ENCODE assay signal across 13 cellular contexts in genomic region chr6:112691289-112691688, GRCh38.
DNase-seq lines count a peak whose midpoint lies in the region; ATAC-seq, FAIRE-seq and TF ChIP-seq lines count a peak whose summit lies in the region.
"Had no signal": no experiment of that assay in that cellular context is flagged by ENCODE, and none has a peak within 500 bp of the region (broad histone marks: within the 10 kb centered on the region; RNA-seq: fewer than 3 reads in every experiment).

No MANE protein-coding gene starts in this region.

- no peak overlapping the region for H3K27ac Mint-ChIP-seq in activated T-cell treated with anti-CD3 and anti-CD28 coated beads, Interleukin-2, amount 50 U/mL, for 24 hours
- H3K27ac Mint-ChIP-seq: activated CD4-positive, alpha-beta memory T cell treated with anti-CD3 and anti-CD28 coated beads, Interleukin-2, amount 10 ng/mL, durations not matched to agents 7 days and 5 days; naive B cell had no signal

- CTCF ChIA-PET in A549 (lab: Yijun Ruan, JAX), result no interaction called here
- CTCF ChIA-PET in HCT116 (lab: Charles Lee), result no interaction called here

- no peak overlapping the region for H3K4me3 ChIP-seq in A549
- H3K4me3 ChIP-seq in HCT116 (replicated peaks in 1 of 2; ENCODE audit: low read depth in 1 of 2, low read length in 2 of 2), result no peak overlapping the region

- H3K9me3 ChIP-seq in A549 (no peaks in the 10 kb centered on the region), HCT116 (ENCODE audit: control insufficient read depth in 1 of 2, insufficient read depth in 1 of 2, low read depth in 1 of 2, low read length in 2 of 2) (no peaks in the 10 kb centered on the region; a peak in 1 of 4 replicates)

- no peak for TF ChIP-seq POLR2A in A549 (IDR thresholded peaks at IDR 0.05; ENCODE audit: low read length)
- no peak for TF ChIP-seq POLR2A in HCT116 (IDR thresholded peaks at IDR 0.05; ENCODE audit: borderline replicate concordance, extremely low read depth, insufficient read depth, insufficient read length)

- TF ChIP-seq EP300 in A549 (IDR thresholded peaks at IDR 0.05), result peak; percentile 26 to 36; a peak in 2 of 5 replicates

- H3K9ac ChIP-seq in HCT116 (ENCODE audit: low read length), result no peak overlapping the region

- H3K4me1 ChIP-seq in A549 (peaks cover 23% of the 10 kb centered on the region), HCT116 (ENCODE audit: control insufficient read depth in 1 of 2, insufficient read depth in 2 of 2, low read length in 2 of 2) (peaks cover 0 to 7% of the 10 kb centered on the region in 2 experiments; a peak in 1 of 4 replicates)

- no peaks in the 10 kb centered on the region for H3K79me2 ChIP-seq in HCT116 (ENCODE audit: insufficient read depth, low read length)

- POLR2A ChIA-PET in A549 (lab: Yijun Ruan, JAX) (no interaction called here), HCT116 (lab: Charles Lee) (no interaction called here)

- no peaks in the 10 kb centered on the region for H3K9me3 Mint-ChIP-seq in activated T-cell treated with anti-CD3 and anti-CD28 coated beads, Interleukin-2, amount 50 U/mL, for 24 hours
- H3K9me3 Mint-ChIP-seq: activated CD4-positive, alpha-beta memory T cell treated with anti-CD3 and anti-CD28 coated beads, Interleukin-2, amount 10 ng/mL, durations not matched to agents 7 days and 5 days had no signal

- RAD21 ChIA-PET in HCT116 (lab: Charles Lee; ENCODE audit: low non-redundant PET in 1 of 2, low total read pairs in 2 of 2, uncharacterized antibody in 2 of 2, unreplicated experiment in 2 of 2), result no interaction called here

- no peaks in the 10 kb centered on the region for H3K27me3 ChIP-seq in HCT116 (ENCODE audit: insufficient read depth, low read length)

- no peaks in the 10 kb centered on the region for H3K36me3 ChIP-seq in HCT116 (ENCODE audit: control insufficient read depth in 1 of 2, insufficient read depth in 2 of 2, low read length in 2 of 2)

- TF ChIP-seq RAD21 in A549 (conservative IDR thresholded peaks at IDR 0.05 in 1 of 2, IDR thresholded peaks at IDR 0.05 in 1 of 2), result no peak
- no peak for TF ChIP-seq RAD21 in HCT116 (IDR thresholded peaks at IDR 0.05; ENCODE audit: low read depth)

- no peaks in the 10 kb centered on the region for H4K20me1 ChIP-seq in HCT116 (ENCODE audit: insufficient read depth)

- BruUV-seq in HCT116 (replicated peaks; lab: Mats Ljungman, UMichigan), result no TSS peak

- peak; percentile 69 to 83; a peak in 5 of 6 replicates for ATAC-seq in A549
- no peak for ATAC-seq in HCT116

- no peaks in the 10 kb centered on the region for H3K9me2 ChIP-seq in HCT116 (ENCODE audit: insufficient read depth)

- no peak overlapping the region for H3K4me3 Mint-ChIP-seq in activated T-cell treated with anti-CD3 and anti-CD28 coated beads, Interleukin-2, amount 50 U/mL, for 24 hours
- H3K4me3 Mint-ChIP-seq: activated CD4-positive, alpha-beta memory T cell treated with anti-CD3 and anti-CD28 coated beads, Interleukin-2, amount 10 ng/mL, durations not matched to agents 7 days and 5 days; naive B cell had no signal

- TF ChIP-seq CTCF in A549 (IDR thresholded peaks at IDR 0.05), result no peak
- no peak for TF ChIP-seq CTCF in HCT116 (IDR thresholded peaks at IDR 0.05 in 2 of 3, conservative IDR thresholded peaks at IDR 0.05 in 1 of 3; ENCODE audit: borderline replicate concordance in 1 of 3, insufficient read depth in 1 of 3, low read depth in 2 of 3, low read length in 2 of 3)

- intact Hi-C loops in HCT116 (cut with micrococcal nuclease), result no loop called here

- peaks cover 4% of the 10 kb centered on the region for H3K4me1 Mint-ChIP-seq in activated T-cell treated with anti-CD3 and anti-CD28 coated beads, Interleukin-2, amount 50 U/mL, for 24 hours (ENCODE audit: low read depth)
- H3K4me1 Mint-ChIP-seq: activated CD4-positive, alpha-beta memory T cell treated with anti-CD3 and anti-CD28 coated beads, Interleukin-2, amount 10 ng/mL, durations not matched to agents 7 days and 5 days had no signal

- H3K4me2 ChIP-seq in A549 (peak overlapping the region; percentile 85), HCT116 (ENCODE audit: low read length) (no peak overlapping the region)

- 0% methylated on average over 1 of the region's 1 CpG for WGBS in A549 (ENCODE audit: missing lambda C conversion rate)

- no peaks in the 10 kb centered on the region for H3K36me3 Mint-ChIP-seq in activated T-cell treated with anti-CD3 and anti-CD28 coated beads, Interleukin-2, amount 50 U/mL, for 24 hours (ENCODE audit: low read depth)
- H3K36me3 Mint-ChIP-seq: naive B cell had no signal

- H3K27me3 Mint-ChIP-seq in activated T-cell treated with anti-CD3 and anti-CD28 coated beads, Interleukin-2, amount 50 U/mL, for 24 hours, result no peaks in the 10 kb centered on the region
- H3K27me3 Mint-ChIP-seq: activated CD4-positive, alpha-beta memory T cell treated with anti-CD3 and anti-CD28 coated beads, Interleukin-2, amount 10 ng/mL, durations not matched to agents 7 days and 5 days; naive B cell had no signal

- peak; percentile 13 to 53 for DNase-seq in A549 (ENCODE audit: low read depth in 1 of 2, low spot score in 1 of 2)
- peak; percentile 10 for DNase-seq in HCT116 (ENCODE audit: low read depth, low spot score)
- peak; percentile 4 for DNase-seq in amniotic stem cell (lab: John Stamatoyannopoulos, UW)
- peak; percentile 58 for DNase-seq in hepatic stellate cell (ENCODE audit: low spot score)
- DNase-seq in activated T-cell treated with anti-CD3 and anti-CD28 coated beads, Interleukin-2, amount 50 U/mL, for 24 hours, result no peak
- no peak for DNase-seq in NCI-H1436 treated with DMSO at 0.1 percent for 48 hours (lab: John Stamatoyannopoulos, UW)
- no peak for DNase-seq in effector CD4-positive, alpha-beta T cell
- DNase-seq in activated naive CD4-positive, alpha-beta T cell treated with anti-CD3 and anti-CD28 coated beads, Interleukin-2, amount 50 U/mL, for 16 hours, result no peak
- DNase-seq: activated CD4-positive, alpha-beta memory T cell treated with anti-CD3 and anti-CD28 coated beads, Interleukin-2, amount 10 ng/mL, durations not matched to agents 7 days and 5 days; amygdala; naive B cell; NCI-H187; stimulated activated CD4-positive, alpha-beta T cell treated with anti-CD3 and anti-CD28 coated beads, Interleukin-2, amount 100 ng/mL, for 24 hours had no signal

- no peak for FAIRE-seq in A549 (lab: Jason Lieb, UNC)

- H3K27ac ChIP-seq in A549, result peak overlapping the region in 1 of 2 experiments; percentile 65; a peak in 2 of 6 replicates
- H3K27ac ChIP-seq in HCT116 (ENCODE audit: low read depth, low read length), result no peak overlapping the region

- no peak overlapping the region for H2AFZ ChIP-seq in HCT116 (ENCODE audit: low read depth, low read length, poor library complexity, severe bottlenecking)

TF ChIP-seq in A549, 52 proteins besides CTCF, POLR2A, EP300 and RAD21 (continues in another document):
- TF ChIP-seq FOSL2 (IDR thresholded peaks at IDR 0.05) (peak; percentile 55), FOSL2 (CRISPR knock-in tag; IDR thresholded peaks at IDR 0.05) (peak; percentile 33), BCL3 (IDR thresholded peaks at IDR 0.05) (0 out of 3 replicates have a peak, but pooled peaks have one; percentile 21), JUNB (IDR thresholded peaks at IDR 0.05) (peak; percentile 82), CEBPB (IDR thresholded peaks at IDR 0.05) (peak; percentile 63 to 78), TFCP2L1 (CRISPR knock-in tag; IDR thresholded peaks at IDR 0.05) (no peak), MAFK (IDR thresholded peaks at IDR 0.05; ENCODE audit: partially characterized antibody) (peak; percentile 18), CHD4 (IDR thresholded peaks at IDR 0.05; ENCODE audit: borderline replicate concordance) (no peak)

TF ChIP-seq in HCT116, 20 proteins besides CTCF, POLR2A, EP300 and RAD21 (continues in another document):
- TF ChIP-seq SRF (IDR thresholded peaks at IDR 0.05; ENCODE audit: low read depth), result no peak
- TF ChIP-seq CBX3 (IDR thresholded peaks at IDR 0.05; ENCODE audit: low read depth), result no peak
- no peak for TF ChIP-seq YY1 (IDR thresholded peaks at IDR 0.05; ENCODE audit: extremely low read depth, insufficient replicate concordance, low read depth, low read length)
- TF ChIP-seq, protein P1, sequence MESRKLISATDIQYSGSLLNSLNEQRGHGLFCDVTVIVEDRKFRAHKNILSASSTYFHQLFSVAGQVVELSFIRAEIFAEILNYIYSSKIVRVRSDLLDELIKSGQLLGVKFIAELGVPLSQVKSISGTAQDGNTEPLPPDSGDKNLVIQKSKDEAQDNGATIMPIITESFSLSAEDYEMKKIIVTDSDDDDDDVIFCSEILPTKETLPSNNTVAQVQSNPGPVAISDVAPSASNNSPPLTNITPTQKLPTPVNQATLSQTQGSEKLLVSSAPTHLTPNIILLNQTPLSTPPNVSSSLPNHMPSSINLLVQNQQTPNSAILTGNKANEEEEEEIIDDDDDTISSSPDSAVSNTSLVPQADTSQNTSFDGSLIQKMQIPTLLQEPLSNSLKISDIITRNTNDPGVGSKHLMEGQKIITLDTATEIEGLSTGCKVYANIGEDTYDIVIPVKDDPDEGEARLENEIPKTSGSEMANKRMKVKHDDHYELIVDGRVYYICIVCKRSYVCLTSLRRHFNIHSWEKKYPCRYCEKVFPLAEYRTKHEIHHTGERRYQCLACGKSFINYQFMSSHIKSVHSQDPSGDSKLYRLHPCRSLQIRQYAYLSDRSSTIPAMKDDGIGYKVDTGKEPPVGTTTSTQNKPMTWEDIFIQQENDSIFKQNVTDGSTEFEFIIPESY (IDR thresholded peaks at IDR 0.05; ENCODE audit: extremely low read depth, insufficient replicate concordance, low read length), result no peak
- TF ChIP-seq JUND (IDR thresholded peaks at IDR 0.05), result peak; percentile 47
- TF ChIP-seq, protein P2, sequence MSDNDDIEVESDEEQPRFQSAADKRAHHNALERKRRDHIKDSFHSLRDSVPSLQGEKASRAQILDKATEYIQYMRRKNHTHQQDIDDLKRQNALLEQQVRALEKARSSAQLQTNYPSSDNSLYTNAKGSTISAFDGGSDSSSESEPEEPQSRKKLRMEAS (IDR thresholded peaks at IDR 0.05), result no peak
- no peak for TF ChIP-seq EGR1 (IDR thresholded peaks at IDR 0.05; ENCODE audit: low read depth)

Comparison
In these comparisons a context has a peak if more than half of its experiments do, and no peak if none do; other contexts are left out.
1. DNase-seq: peak in A549 (2 of 2), HCT116 (single experiment), amniotic stem cell (single experiment) and hepatic stellate cell (single experiment); none in activated T-cell treated with anti-CD3 and anti-CD28 coated beads, Interleukin-2, amount 50 U/mL, for 24 hours (single experiment), NCI-H1436 treated with DMSO at 0.1 percent for 48 hours (single experiment), effector CD4-positive, alpha-beta T cell (single experiment) and activated naive CD4-positive, alpha-beta T cell treated with anti-CD3 and anti-CD28 coated beads, Interleukin-2, amount 50 U/mL, for 16 hours (single experiment).
2. Of the 6 proteins assayed by ChIP-seq in both A549 and HCT116: peak only in A549: none; only in HCT116: none; in both: CEBPB; in neither: 5.